1 cellular context compared by ENCODE assay signal in the genomic region with DNA sequence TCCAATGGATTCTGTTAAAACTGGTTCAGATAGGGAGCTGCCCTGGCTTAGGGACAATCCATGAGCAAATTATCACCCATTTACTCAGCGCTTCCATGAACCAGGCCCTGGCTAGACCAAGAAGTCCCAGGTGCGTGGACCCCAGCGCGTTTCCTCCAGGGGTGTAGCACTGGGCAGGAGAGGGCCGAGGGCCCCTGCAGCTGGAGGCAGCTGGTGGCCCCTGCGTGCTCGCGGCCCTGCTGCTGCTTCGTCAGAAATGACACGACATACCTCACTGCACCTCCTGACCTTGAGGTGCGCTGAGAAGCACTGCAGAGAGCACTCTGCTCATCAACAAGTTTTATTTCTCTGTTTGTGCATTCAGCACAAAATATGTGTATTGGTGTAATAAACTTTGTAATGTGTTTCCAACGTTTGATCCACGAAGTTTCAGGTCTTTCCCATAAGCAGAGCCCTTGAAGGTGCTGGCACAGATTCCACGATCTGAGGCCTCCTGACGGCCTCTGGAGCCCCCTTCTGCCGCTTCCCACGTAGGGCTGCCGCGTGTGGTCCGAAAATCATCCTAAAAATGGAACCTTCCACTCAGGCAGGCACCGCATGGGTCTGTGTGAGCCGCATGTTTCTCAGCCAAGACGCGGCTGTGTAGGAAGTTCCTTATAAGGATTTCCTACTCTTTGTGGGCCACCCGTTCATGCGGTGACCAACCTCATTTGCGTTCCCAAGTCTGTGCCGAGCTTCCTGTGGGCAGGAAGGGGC.
TF ChIP-seq lines count a peak whose summit lies in the region.

No MANE protein-coding gene starts in this region.

TF ChIP-seq in HepG2, 621 proteins besides CTCF, POLR2A, EP300 and RAD21 (continues in another document):
- TF ChIP-seq ZNF703 (CRISPR knock-in tag; IDR thresholded peaks at IDR 0.05; ENCODE audit: borderline replicate concordance) (no peak), ZNF570 (CRISPR knock-in tag; IDR thresholded peaks at IDR 0.05; ENCODE audit: borderline replicate concordance) (no peak), ZNF550 (CRISPR knock-in tag; IDR thresholded peaks at IDR 0.05; ENCODE audit: borderline replicate concordance) (no peak), MED1 (CRISPR knock-in tag; IDR thresholded peaks at IDR 0.05) (no peak), ZNF292 (CRISPR knock-in tag; IDR thresholded peaks at IDR 0.05; ENCODE audit: borderline replicate concordance, low read depth) (no peak), PHF21A (CRISPR knock-in tag; IDR thresholded peaks at IDR 0.05) (peak; percentile 29; the same call in 1 of the 2 replicates), SIX1 (CRISPR knock-in tag; IDR thresholded peaks at IDR 0.05; ENCODE audit: borderline replicate concordance) (no peak), SP4 (CRISPR knock-in tag; IDR thresholded peaks at IDR 0.05) (0 out of 2 replicates have a peak, but pooled peaks have one; percentile 41), ZNF780A (CRISPR knock-in tag; IDR thresholded peaks at IDR 0.05) (no peak), SRSF4 (IDR thresholded peaks at IDR 0.05; ENCODE audit: low read depth, low read length, poor library complexity, severe bottlenecking) (no peak), ZSCAN12 (CRISPR knock-in tag; IDR thresholded peaks at IDR 0.05) (no peak), ZFP41 (CRISPR knock-in tag; IDR thresholded peaks at IDR 0.05; ENCODE audit: borderline replicate concordance) (no peak), ZNF678 (CRISPR knock-in tag; IDR thresholded peaks at IDR 0.05) (no peak), ZNF850 (CRISPR knock-in tag; conservative IDR thresholded peaks at IDR 0.05) (no peak), ZNF224 (CRISPR knock-in tag; IDR thresholded peaks at IDR 0.05) (no peak; the same call in 1 of the 2 replicates), ZNF713 (CRISPR knock-in tag; IDR thresholded peaks at IDR 0.05) (no peak), HOXA5 (CRISPR knock-in tag; IDR thresholded peaks at IDR 0.05) (no peak), SNAPC2 (CRISPR knock-in tag; IDR thresholded peaks at IDR 0.05) (no peak), EEA1 (CRISPR knock-in tag; IDR thresholded peaks at IDR 0.05; ENCODE audit: borderline replicate concordance) (no peak), HOXA3 (CRISPR knock-in tag; IDR thresholded peaks at IDR 0.05) (peak; percentile 48; the same call in 1 of the 2 replicates), EZH2 (conservative IDR thresholded peaks at IDR 0.05; ENCODE audit: low read depth, low read length) (no peak), REL (CRISPR knock-in tag; conservative IDR thresholded peaks at IDR 0.05) (no peak), SAP130 (CRISPR knock-in tag; IDR thresholded peaks at IDR 0.05; ENCODE audit: low read depth) (no peak; the same call in 1 of the 2 replicates), ZNF253 (CRISPR knock-in tag; IDR thresholded peaks at IDR 0.05; ENCODE audit: borderline replicate concordance) (no peak), KLF12 (CRISPR knock-in tag; IDR thresholded peaks at IDR 0.05; ENCODE audit: borderline replicate concordance) (0 out of 2 replicates have a peak, but pooled peaks have one; percentile 33), ZNF251 (CRISPR knock-in tag; IDR thresholded peaks at IDR 0.05) (no peak), ZSCAN29 (CRISPR knock-in tag; conservative IDR thresholded peaks at IDR 0.05) (no peak), ZNF670 (CRISPR knock-in tag; IDR thresholded peaks at IDR 0.05; ENCODE audit: borderline replicate concordance) (no peak), HNRNPLL (IDR thresholded peaks at IDR 0.05; ENCODE audit: low read depth, low read length, poor library complexity, severe bottlenecking) (no peak)
- TF ChIP-seq, protein P1, sequence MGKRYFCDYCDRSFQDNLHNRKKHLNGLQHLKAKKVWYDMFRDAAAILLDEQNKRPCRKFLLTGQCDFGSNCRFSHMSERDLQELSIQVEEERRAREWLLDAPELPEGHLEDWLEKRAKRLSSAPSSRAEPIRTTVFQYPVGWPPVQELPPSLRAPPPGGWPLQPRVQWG (CRISPR knock-in tag; IDR thresholded peaks at IDR 0.05; ENCODE audit: borderline replicate concordance, low read depth) = no peak
- TF ChIP-seq, protein P2, sequence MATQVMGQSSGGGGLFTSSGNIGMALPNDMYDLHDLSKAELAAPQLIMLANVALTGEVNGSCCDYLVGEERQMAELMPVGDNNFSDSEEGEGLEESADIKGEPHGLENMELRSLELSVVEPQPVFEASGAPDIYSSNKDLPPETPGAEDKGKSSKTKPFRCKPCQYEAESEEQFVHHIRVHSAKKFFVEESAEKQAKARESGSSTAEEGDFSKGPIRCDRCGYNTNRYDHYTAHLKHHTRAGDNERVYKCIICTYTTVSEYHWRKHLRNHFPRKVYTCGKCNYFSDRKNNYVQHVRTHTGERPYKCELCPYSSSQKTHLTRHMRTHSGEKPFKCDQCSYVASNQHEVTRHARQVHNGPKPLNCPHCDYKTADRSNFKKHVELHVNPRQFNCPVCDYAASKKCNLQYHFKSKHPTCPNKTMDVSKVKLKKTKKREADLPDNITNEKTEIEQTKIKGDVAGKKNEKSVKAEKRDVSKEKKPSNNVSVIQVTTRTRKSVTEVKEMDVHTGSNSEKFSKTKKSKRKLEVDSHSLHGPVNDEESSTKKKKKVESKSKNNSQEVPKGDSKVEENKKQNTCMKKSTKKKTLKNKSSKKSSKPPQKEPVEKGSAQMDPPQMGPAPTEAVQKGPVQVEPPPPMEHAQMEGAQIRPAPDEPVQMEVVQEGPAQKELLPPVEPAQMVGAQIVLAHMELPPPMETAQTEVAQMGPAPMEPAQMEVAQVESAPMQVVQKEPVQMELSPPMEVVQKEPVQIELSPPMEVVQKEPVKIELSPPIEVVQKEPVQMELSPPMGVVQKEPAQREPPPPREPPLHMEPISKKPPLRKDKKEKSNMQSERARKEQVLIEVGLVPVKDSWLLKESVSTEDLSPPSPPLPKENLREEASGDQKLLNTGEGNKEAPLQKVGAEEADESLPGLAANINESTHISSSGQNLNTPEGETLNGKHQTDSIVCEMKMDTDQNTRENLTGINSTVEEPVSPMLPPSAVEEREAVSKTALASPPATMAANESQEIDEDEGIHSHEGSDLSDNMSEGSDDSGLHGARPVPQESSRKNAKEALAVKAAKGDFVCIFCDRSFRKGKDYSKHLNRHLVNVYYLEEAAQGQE (IDR thresholded peaks at IDR 0.05; ENCODE audit: borderline replicate concordance in 1 of 2, low read depth in 1 of 2, low read length in 2 of 2) = no peak
- TF ChIP-seq, protein P3, sequence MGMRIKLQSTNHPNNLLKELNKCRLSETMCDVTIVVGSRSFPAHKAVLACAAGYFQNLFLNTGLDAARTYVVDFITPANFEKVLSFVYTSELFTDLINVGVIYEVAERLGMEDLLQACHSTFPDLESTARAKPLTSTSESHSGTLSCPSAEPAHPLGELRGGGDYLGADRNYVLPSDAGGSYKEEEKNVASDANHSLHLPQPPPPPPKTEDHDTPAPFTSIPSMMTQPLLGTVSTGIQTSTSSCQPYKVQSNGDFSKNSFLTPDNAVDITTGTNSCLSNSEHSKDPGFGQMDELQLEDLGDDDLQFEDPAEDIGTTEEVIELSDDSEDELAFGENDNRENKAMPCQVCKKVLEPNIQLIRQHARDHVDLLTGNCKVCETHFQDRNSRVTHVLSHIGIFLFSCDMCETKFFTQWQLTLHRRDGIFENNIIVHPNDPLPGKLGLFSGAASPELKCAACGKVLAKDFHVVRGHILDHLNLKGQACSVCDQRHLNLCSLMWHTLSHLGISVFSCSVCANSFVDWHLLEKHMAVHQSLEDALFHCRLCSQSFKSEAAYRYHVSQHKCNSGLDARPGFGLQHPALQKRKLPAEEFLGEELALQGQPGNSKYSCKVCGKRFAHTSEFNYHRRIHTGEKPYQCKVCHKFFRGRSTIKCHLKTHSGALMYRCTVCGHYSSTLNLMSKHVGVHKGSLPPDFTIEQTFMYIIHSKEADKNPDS (CRISPR knock-in tag; IDR thresholded peaks at IDR 0.05) = 0 out of 2 replicates have a peak, but pooled peaks have one; percentile 36
- TF ChIP-seq, protein P4, sequence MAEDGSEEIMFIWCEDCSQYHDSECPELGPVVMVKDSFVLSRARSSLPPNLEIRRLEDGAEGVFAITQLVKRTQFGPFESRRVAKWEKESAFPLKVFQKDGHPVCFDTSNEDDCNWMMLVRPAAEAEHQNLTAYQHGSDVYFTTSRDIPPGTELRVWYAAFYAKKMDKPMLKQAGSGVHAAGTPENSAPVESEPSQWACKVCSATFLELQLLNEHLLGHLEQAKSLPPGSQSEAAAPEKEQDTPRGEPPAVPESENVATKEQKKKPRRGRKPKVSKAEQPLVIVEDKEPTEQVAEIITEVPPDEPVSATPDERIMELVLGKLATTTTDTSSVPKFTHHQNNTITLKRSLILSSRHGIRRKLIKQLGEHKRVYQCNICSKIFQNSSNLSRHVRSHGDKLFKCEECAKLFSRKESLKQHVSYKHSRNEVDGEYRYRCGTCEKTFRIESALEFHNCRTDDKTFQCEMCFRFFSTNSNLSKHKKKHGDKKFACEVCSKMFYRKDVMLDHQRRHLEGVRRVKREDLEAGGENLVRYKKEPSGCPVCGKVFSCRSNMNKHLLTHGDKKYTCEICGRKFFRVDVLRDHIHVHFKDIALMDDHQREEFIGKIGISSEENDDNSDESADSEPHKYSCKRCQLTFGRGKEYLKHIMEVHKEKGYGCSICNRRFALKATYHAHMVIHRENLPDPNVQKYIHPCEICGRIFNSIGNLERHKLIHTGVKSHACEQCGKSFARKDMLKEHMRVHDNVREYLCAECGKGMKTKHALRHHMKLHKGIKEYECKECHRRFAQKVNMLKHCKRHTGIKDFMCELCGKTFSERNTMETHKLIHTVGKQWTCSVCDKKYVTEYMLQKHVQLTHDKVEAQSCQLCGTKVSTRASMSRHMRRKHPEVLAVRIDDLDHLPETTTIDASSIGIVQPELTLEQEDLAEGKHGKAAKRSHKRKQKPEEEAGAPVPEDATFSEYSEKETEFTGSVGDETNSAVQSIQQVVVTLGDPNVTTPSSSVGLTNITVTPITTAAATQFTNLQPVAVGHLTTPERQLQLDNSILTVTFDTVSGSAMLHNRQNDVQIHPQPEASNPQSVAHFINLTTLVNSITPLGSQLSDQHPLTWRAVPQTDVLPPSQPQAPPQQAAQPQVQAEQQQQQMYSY (CRISPR knock-in tag; IDR thresholded peaks at IDR 0.05) = no peak
- TF ChIP-seq, protein P5, sequence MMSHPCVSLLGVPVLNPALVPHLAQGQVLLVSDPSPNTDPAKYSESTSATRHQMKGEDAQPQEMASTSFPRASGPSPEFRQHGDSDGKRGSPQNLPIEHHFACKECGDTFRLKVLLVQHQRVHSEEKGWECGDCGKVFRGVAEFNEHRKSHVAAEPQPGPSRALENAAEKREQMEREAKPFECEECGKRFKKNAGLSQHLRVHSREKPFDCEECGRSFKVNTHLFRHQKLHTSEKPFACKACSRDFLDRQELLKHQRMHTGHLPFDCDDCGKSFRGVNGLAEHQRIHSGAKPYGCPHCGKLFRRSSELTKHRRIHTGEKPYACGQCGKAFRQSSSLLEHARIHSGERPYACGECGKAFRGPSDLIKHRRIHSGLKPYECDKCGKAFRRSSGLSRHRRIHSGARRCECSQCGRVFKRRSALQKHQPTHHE (CRISPR knock-in tag; IDR thresholded peaks at IDR 0.05; ENCODE audit: borderline replicate concordance) = no peak
- TF ChIP-seq, protein P6, sequence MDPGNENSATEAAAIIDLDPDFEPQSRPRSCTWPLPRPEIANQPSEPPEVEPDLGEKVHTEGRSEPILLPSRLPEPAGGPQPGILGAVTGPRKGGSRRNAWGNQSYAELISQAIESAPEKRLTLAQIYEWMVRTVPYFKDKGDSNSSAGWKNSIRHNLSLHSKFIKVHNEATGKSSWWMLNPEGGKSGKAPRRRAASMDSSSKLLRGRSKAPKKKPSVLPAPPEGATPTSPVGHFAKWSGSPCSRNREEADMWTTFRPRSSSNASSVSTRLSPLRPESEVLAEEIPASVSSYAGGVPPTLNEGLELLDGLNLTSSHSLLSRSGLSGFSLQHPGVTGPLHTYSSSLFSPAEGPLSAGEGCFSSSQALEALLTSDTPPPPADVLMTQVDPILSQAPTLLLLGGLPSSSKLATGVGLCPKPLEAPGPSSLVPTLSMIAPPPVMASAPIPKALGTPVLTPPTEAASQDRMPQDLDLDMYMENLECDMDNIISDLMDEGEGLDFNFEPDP (CRISPR knock-in tag; conservative IDR thresholded peaks at IDR 0.05) = 0 out of 2 replicates have a peak, but pooled peaks have one; percentile 20
- TF ChIP-seq, protein P7, sequence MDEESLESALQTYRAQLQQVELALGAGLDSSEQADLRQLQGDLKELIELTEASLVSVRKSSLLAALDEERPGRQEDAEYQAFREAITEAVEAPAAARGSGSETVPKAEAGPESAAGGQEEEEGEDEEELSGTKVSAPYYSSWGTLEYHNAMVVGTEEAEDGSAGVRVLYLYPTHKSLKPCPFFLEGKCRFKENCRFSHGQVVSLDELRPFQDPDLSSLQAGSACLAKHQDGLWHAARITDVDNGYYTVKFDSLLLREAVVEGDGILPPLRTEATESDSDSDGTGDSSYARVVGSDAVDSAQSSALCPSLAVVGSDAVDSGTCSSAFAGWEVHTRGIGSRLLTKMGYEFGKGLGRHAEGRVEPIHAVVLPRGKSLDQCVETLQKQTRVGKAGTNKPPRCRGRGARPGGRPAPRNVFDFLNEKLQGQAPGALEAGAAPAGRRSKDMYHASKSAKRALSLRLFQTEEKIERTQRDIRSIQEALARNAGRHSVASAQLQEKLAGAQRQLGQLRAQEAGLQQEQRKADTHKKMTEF (CRISPR knock-in tag; IDR thresholded peaks at IDR 0.05) = no peak
- TF ChIP-seq, protein P8, sequence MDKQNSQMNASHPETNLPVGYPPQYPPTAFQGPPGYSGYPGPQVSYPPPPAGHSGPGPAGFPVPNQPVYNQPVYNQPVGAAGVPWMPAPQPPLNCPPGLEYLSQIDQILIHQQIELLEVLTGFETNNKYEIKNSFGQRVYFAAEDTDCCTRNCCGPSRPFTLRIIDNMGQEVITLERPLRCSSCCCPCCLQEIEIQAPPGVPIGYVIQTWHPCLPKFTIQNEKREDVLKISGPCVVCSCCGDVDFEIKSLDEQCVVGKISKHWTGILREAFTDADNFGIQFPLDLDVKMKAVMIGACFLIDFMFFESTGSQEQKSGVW (CRISPR knock-in tag; IDR thresholded peaks at IDR 0.05; ENCODE audit: borderline replicate concordance) = no peak
- TF ChIP-seq, protein P9, sequence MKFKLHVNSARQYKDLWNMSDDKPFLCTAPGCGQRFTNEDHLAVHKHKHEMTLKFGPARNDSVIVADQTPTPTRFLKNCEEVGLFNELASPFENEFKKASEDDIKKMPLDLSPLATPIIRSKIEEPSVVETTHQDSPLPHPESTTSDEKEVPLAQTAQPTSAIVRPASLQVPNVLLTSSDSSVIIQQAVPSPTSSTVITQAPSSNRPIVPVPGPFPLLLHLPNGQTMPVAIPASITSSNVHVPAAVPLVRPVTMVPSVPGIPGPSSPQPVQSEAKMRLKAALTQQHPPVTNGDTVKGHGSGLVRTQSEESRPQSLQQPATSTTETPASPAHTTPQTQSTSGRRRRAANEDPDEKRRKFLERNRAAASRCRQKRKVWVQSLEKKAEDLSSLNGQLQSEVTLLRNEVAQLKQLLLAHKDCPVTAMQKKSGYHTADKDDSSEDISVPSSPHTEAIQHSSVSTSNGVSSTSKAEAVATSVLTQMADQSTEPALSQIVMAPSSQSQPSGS (CRISPR knock-in tag; IDR thresholded peaks at IDR 0.05) = no peak
- TF ChIP-seq, protein P10, sequence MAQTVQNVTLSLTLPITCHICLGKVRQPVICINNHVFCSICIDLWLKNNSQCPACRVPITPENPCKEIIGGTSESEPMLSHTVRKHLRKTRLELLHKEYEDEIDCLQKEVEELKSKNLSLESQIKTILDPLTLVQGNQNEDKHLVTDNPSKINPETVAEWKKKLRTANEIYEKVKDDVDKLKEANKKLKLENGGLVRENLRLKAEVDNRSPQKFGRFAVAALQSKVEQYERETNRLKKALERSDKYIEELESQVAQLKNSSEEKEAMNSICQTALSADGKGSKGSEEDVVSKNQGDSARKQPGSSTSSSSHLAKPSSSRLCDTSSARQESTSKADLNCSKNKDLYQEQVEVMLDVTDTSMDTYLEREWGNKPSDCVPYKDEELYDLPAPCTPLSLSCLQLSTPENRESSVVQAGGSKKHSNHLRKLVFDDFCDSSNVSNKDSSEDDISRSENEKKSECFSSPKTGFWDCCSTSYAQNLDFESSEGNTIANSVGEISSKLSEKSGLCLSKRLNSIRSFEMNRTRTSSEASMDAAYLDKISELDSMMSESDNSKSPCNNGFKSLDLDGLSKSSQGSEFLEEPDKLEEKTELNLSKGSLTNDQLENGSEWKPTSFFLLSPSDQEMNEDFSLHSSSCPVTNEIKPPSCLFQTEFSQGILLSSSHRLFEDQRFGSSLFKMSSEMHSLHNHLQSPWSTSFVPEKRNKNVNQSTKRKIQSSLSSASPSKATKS (CRISPR knock-in tag; IDR thresholded peaks at IDR 0.05) = no peak
